In the genomic region with DNA sequence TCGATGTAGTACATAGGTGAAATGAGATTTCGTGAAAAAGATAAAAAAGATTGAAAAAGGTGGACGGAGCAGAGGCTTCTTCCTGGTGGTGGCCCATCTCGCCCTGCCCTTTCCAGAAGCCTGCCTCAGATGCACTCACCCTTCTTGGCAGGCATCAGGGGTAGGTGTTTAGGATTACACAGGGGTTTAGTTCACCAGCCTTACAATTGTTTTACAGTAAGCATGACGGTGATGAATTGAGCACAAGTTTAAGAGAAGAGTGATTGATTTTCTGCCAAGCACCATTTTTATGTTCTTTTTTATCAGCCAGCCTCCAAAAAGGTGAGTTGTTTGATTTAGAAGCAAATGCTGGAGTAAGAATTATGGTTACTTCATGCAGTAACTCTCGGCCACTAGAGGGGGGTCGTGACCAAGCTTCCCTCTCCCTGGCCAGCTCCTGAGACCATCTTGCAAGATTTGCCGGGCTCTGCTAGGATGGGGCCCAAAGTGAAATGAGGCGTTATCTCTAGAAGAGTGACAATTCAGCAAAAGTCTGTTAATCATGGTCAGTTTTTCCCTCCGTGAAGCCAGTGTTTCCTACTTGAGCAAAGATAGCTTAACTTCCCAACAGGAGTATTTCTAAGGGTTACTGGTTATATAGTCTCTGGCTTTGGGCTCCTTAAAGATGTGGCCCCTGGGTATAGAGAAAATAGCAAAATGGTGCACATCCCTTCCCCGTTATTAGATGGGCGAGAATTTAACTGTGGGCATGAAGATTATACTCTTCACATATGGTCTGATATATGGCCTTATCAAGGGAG, we compare ENCODE assay signal across 1 cellular context.
TF ChIP-seq lines count a peak whose summit lies in the region.

No MANE protein-coding gene starts in this region.

TF ChIP-seq in liver, 16 proteins besides CTCF, POLR2A, EP300 and RAD21 (continued from another document):
- TF ChIP-seq, protein P1, sequence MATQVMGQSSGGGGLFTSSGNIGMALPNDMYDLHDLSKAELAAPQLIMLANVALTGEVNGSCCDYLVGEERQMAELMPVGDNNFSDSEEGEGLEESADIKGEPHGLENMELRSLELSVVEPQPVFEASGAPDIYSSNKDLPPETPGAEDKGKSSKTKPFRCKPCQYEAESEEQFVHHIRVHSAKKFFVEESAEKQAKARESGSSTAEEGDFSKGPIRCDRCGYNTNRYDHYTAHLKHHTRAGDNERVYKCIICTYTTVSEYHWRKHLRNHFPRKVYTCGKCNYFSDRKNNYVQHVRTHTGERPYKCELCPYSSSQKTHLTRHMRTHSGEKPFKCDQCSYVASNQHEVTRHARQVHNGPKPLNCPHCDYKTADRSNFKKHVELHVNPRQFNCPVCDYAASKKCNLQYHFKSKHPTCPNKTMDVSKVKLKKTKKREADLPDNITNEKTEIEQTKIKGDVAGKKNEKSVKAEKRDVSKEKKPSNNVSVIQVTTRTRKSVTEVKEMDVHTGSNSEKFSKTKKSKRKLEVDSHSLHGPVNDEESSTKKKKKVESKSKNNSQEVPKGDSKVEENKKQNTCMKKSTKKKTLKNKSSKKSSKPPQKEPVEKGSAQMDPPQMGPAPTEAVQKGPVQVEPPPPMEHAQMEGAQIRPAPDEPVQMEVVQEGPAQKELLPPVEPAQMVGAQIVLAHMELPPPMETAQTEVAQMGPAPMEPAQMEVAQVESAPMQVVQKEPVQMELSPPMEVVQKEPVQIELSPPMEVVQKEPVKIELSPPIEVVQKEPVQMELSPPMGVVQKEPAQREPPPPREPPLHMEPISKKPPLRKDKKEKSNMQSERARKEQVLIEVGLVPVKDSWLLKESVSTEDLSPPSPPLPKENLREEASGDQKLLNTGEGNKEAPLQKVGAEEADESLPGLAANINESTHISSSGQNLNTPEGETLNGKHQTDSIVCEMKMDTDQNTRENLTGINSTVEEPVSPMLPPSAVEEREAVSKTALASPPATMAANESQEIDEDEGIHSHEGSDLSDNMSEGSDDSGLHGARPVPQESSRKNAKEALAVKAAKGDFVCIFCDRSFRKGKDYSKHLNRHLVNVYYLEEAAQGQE (IDR thresholded peaks at IDR 0.05), result no peak
- TF ChIP-seq YY1 (IDR thresholded peaks at IDR 0.05), result no peak
- TF ChIP-seq NR2F2 (IDR thresholded peaks at IDR 0.05), result no peak
- TF ChIP-seq RXRA (IDR thresholded peaks at IDR 0.05), result no peak
- no peak for TF ChIP-seq FOXA2 (IDR thresholded peaks at IDR 0.05)
- TF ChIP-seq JUND (IDR thresholded peaks at IDR 0.05), result no peak
- TF ChIP-seq SP1 (IDR thresholded peaks at IDR 0.05), result no peak
